ENCODE assay signal across 8 cellular contexts in genomic region chr11:75814369-75814685, GRCh38. TPM values are rescaled to one million over a fixed set of nuclear protein-coding genes. Genes with fewer than 3 reads are reported as not detected.
A peak's percentile ranks its signal among the peaks of the same experiment; 100 is the strongest.
DNase-seq lines count a peak whose midpoint lies in the region; ATAC-seq and TF ChIP-seq lines count a peak whose summit lies in the region.

No MANE protein-coding gene starts in this region.

- peaks cover 12% of the 10 kb centered on the region for H3K4me1 Mint-ChIP-seq in Calu3 (ENCODE audit: low read depth, unreplicated experiment)
- no peaks in the 10 kb centered on the region for H3K4me1 Mint-ChIP-seq in activated T-helper 17 cell treated with anti-CD3 and anti-CD28 coated beads, Interleukin-2, amount 50 U/mL, for 72 hours

- peak overlapping the region; percentile 92 for H3K27ac Mint-ChIP-seq in Calu3 (ENCODE audit: unreplicated experiment)
- peak overlapping the region; percentile 93 for H3K27ac Mint-ChIP-seq in activated T-helper 17 cell treated with anti-CD3 and anti-CD28 coated beads, Interleukin-2, amount 50 U/mL, for 72 hours

- CTCF ChIA-PET in Calu3 (lab: Charles Lee), result interaction anchor here (1.3 kb wide), 2 partner anchors 28 to 91 kb away, joined by 3 to 6 read pairs; no protein-coding TSS in a partner anchor

- BruUV-seq in Calu3 (replicated peaks; lab: Mats Ljungman, UMichigan), result no TSS peak

- no peaks in the 10 kb centered on the region for H3K27me3 Mint-ChIP-seq in Calu3 (ENCODE audit: unreplicated experiment)
- H3K27me3 Mint-ChIP-seq in activated T-helper 17 cell treated with anti-CD3 and anti-CD28 coated beads, Interleukin-2, amount 50 U/mL, for 72 hours, result no peaks in the 10 kb centered on the region

- no peak overlapping the region for H3K4me3 Mint-ChIP-seq in Calu3 (ENCODE audit: low read depth, unreplicated experiment)
- no peak overlapping the region for H3K4me3 Mint-ChIP-seq in activated T-helper 17 cell treated with anti-CD3 and anti-CD28 coated beads, Interleukin-2, amount 50 U/mL, for 72 hours

- peak; percentile 20 for ATAC-seq in GM19438 (IDR thresholded peaks at IDR 0.05; ENCODE audit: low read depth, unreplicated experiment)
- ATAC-seq in HG03457 (IDR thresholded peaks at IDR 0.05; ENCODE audit: unreplicated experiment), result peak; percentile 19
- peak; percentile 41 for ATAC-seq in activated T-helper 17 cell treated with anti-CD3 and anti-CD28 coated beads, Interleukin-2, amount 50 U/mL, for 72 hours (replicated peaks)

- no peaks in the 10 kb centered on the region for H3K9me3 Mint-ChIP-seq in Calu3 (ENCODE audit: low read depth, unreplicated experiment)
- no peaks in the 10 kb centered on the region for H3K9me3 Mint-ChIP-seq in activated T-helper 17 cell treated with anti-CD3 and anti-CD28 coated beads, Interleukin-2, amount 50 U/mL, for 72 hours

- intact Hi-C loops in Calu3 (cut with micrococcal nuclease; ENCODE audit: unreplicated experiment), result no loop called here

- DNase-seq in Calu3 (no peak), iPS-NIHi11 (ENCODE audit: low spot score) (peak; percentile 56), stromal cell of bone marrow (ENCODE audit: low read depth) (peak; percentile 40), AG20443 (ENCODE audit: low spot score) (no peak), H4 (ENCODE audit: low spot score) (no peak)

- no peak for TF ChIP-seq CTCF in Calu3 (IDR thresholded peaks at IDR 0.05; ENCODE audit: unreplicated experiment)

- no peaks in the 10 kb centered on the region for H3K36me3 Mint-ChIP-seq in Calu3 (ENCODE audit: insufficient read depth, unreplicated experiment)
- no peaks in the 10 kb centered on the region for H3K36me3 Mint-ChIP-seq in activated T-helper 17 cell treated with anti-CD3 and anti-CD28 coated beads, Interleukin-2, amount 50 U/mL, for 72 hours (ENCODE audit: low read depth)

RNA-seq across cellular contexts. Expression of gene UVRAG, which starts 0.7 kb away (rescaled TPM):
- 18.5 and 26.6 TPM in 2 replicates for total RNA-seq in Calu3 (2022)
- total RNA-seq in activated T-helper 17 cell treated with anti-CD3 and anti-CD28 coated beads, Interleukin-2, amount 50 U/mL, for 72 hours, result 10 to 100 TPM; 14.1 to 20.1 TPM
- total RNA-seq in H4 (2014; rRNA removed; shearing (Covaris generic)), result 10.0 and 21.8 TPM in 2 replicates

RNA-seq across cellular contexts. Expression of gene DGAT2, which starts 45.7 kb away (rescaled TPM):
- total RNA-seq in Calu3 (2022), result 3.9 and 7.5 TPM in 2 replicates
- 1 to 10 TPM; 2.4 to 2.8 TPM for total RNA-seq in activated T-helper 17 cell treated with anti-CD3 and anti-CD28 coated beads, Interleukin-2, amount 50 U/mL, for 72 hours
- total RNA-seq in H4 (2014; rRNA removed; shearing (Covaris generic)), result 8.1 and 11.3 TPM in 2 replicates

Comparison
In these comparisons a context has a peak if more than half of its experiments do, and no peak if none do; other contexts are left out.
1. DNase-seq: peak in iPS-NIHi11 (single experiment) and stromal cell of bone marrow (single experiment); none in Calu3 (single experiment), AG20443 (single experiment) and H4 (single experiment).
2. Peak in every context shown above with its lines, with median percentiles within 50 percentile points of each other: ATAC-seq.